ENCODE assay signal across 8 cellular contexts in the genomic region with DNA sequence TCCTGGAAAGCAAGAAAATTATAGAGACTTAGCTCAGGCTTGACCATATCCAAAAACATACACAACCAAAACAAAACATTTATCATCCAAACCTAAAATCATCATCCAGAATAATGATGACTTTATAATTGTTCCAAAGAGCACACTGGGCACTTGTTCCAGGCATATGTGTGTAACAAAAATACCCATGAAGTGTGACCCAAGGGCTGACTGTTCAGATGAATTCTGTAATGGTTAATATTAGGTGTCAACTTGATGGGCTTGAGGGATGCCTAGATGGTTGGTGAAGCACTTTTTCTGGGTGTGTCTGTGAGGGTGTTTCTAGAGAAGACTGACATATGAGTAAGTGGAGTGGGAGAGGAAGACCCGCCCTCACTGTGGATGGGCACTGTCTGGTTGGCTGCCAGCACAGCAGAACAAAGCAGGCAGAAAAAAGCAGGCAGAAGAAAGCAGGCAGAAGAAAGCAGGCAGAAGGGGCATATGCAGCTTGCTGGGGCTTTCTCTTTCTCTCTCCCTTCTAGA. TPM values are rescaled to one million over a fixed set of nuclear protein-coding genes. Genes with fewer than 3 reads are reported as not detected.
A peak's percentile ranks its signal among the peaks of the same experiment; 100 is the strongest.
DNase-seq lines count a peak whose midpoint lies in the region; ATAC-seq, FAIRE-seq and TF ChIP-seq lines count a peak whose summit lies in the region.
"Had no signal": no experiment of that assay in that cellular context is flagged by ENCODE, and none has a peak within 500 bp of the region (broad histone marks: within the 10 kb centered on the region; RNA-seq: fewer than 3 reads in every experiment).

No MANE protein-coding gene starts in this region.

- H4K12ac ChIP-seq in trophoblast cell (ENCODE audit: low read depth, low read length): no peak overlapping the region

- no peak overlapping the region for H3K9ac ChIP-seq in H9 (ENCODE audit: extremely low read depth, insufficient read length, low read length)
- no peak overlapping the region for H3K9ac ChIP-seq in astrocyte (ENCODE audit: low read length)
- no peak overlapping the region for H3K9ac ChIP-seq in trophoblast cell (ENCODE audit: low read length)

- H3K4me3 ChIP-seq in astrocyte (ENCODE audit: insufficient read depth, low read depth, low read length) (no peak overlapping the region), trophoblast cell (ENCODE audit: low read depth, low read length) (peak overlapping the region; percentile 49)

- H4K20me1 ChIP-seq in H9 (ENCODE audit: control insufficient read depth, insufficient read depth, insufficient read length) (no peaks in the 10 kb centered on the region), astrocyte (ENCODE audit: insufficient read depth, low read length) (no peaks in the 10 kb centered on the region)

- H3K79me1 ChIP-seq in H9 (ENCODE audit: insufficient read depth, low read depth, low read length, poor library complexity, severe bottlenecking) (no peaks in the 10 kb centered on the region), trophoblast cell (ENCODE audit: low read length) (no peaks in the 10 kb centered on the region)

- no peak overlapping the region for H2AK5ac ChIP-seq in H9 (ENCODE audit: insufficient read length, low read length)
- H2AK5ac ChIP-seq in trophoblast cell (ENCODE audit: low read length): no peak overlapping the region

- H3K4me2 ChIP-seq in H9 (ENCODE audit: insufficient read depth, insufficient read length, low read length): no peak overlapping the region
- no peak overlapping the region for H3K4me2 ChIP-seq in astrocyte (ENCODE audit: low read length)
- H3K4me2 ChIP-seq in trophoblast cell (ENCODE audit: low read length): no peak overlapping the region

- H3K27ac ChIP-seq in H9 (ENCODE audit: insufficient read length, low read depth, low read length) (no peak overlapping the region), astrocyte (ENCODE audit: low read depth, low read length) (no peak overlapping the region), trophoblast cell (ENCODE audit: low read depth, low read length) (no peak overlapping the region)

- no peak overlapping the region for H2BK12ac ChIP-seq in H9 (ENCODE audit: insufficient read length, low read depth, low read length)
- H2BK12ac ChIP-seq in trophoblast cell (ENCODE audit: low read length): no peak overlapping the region

- H3K4me3 Mint-ChIP-seq in H9: 0 out of 5 replicates have a peak overlapping the region, but pooled peaks of 1 of the 2 experiments have one; percentile 1
- peak overlapping the region; percentile 2 for H3K4me3 Mint-ChIP-seq in astrocyte (ENCODE audit: unreplicated experiment)

- no peak for ATAC-seq in GM21367 (IDR thresholded peaks at IDR 0.05; ENCODE audit: unreplicated experiment)

- H4K5ac ChIP-seq in H9 (ENCODE audit: insufficient read length, low read depth, low read length): no peak overlapping the region

- no peak overlapping the region for H2BK20ac ChIP-seq in H9 (ENCODE audit: low read depth, low read length, poor library complexity, severe bottlenecking)

- H3K79me2 ChIP-seq in H9 (ENCODE audit: insufficient read depth, low read length) (no peaks in the 10 kb centered on the region), astrocyte (ENCODE audit: insufficient read depth, low read length) (no peaks in the 10 kb centered on the region), trophoblast cell (ENCODE audit: control insufficient read depth, insufficient read depth, low read length, poor library complexity) (no peaks in the 10 kb centered on the region)

- H3K14ac ChIP-seq in H9 (ENCODE audit: insufficient read depth, low read length): no peak overlapping the region
- no peak overlapping the region for H3K14ac ChIP-seq in trophoblast cell (ENCODE audit: low read length)

- H4K8ac ChIP-seq in H9 (replicated peaks; ENCODE audit: insufficient read length, low read depth, low read length) (no peak overlapping the region), trophoblast cell (ENCODE audit: low read depth, low read length) (no peak overlapping the region)

- H3K27me3 Mint-ChIP-seq in H9 (ENCODE audit: low read depth) (peaks cover 3% of the 10 kb centered on the region; the same call in 1 of the 2 replicates), astrocyte (ENCODE audit: low read depth, unreplicated experiment) (peaks cover 17% of the 10 kb centered on the region)

- no peak for FAIRE-seq in astrocyte (lab: Jason Lieb, UNC)
- FAIRE-seq: GM18507 had no signal

- no peaks in the 10 kb centered on the region for H3K36me3 ChIP-seq in astrocyte (ENCODE audit: insufficient read depth, low read length)
- no peaks in the 10 kb centered on the region for H3K36me3 ChIP-seq in trophoblast cell (ENCODE audit: control insufficient read depth in 1 of 2, insufficient read depth in 2 of 2, low read length in 2 of 2)

- H3K23ac ChIP-seq in H9 (ENCODE audit: insufficient read length, low read depth, low read length) (no peak overlapping the region), trophoblast cell (ENCODE audit: low read length) (no peak overlapping the region)

- H2BK5ac ChIP-seq in H9 (ENCODE audit: insufficient read length, low read length): no peak overlapping the region
- no peak overlapping the region for H2BK5ac ChIP-seq in trophoblast cell (ENCODE audit: low read depth, low read length, poor library complexity)

- H3K27ac Mint-ChIP-seq in H9 (peak overlapping the region in 1 of 3 experiments; percentile 11; a peak in 1 of 7 replicates), astrocyte (ENCODE audit: unreplicated experiment) (no peak overlapping the region)

- H3K9me3 ChIP-seq in H9 (ENCODE audit: control insufficient read depth, low read depth, low read length) (no peaks in the 10 kb centered on the region), astrocyte (ENCODE audit: insufficient read depth, low read depth, low read length) (no peaks in the 10 kb centered on the region), trophoblast cell (ENCODE audit: insufficient read depth, low read depth, low read length) (peaks cover 2% of the 10 kb centered on the region)

- H4K91ac ChIP-seq in H9 (ENCODE audit: insufficient read length, low read depth, low read length) (no peak overlapping the region), trophoblast cell (ENCODE audit: low read depth, low read length) (no peak overlapping the region)

- H3K4me1 Mint-ChIP-seq in H9 (peaks cover 28 to 31% of the 10 kb centered on the region in 2 experiments), astrocyte (ENCODE audit: low read depth, unreplicated experiment) (peaks cover 13% of the 10 kb centered on the region)

- H2AFZ ChIP-seq in H9 (ENCODE audit: low read length) (no peak overlapping the region), astrocyte (ENCODE audit: low read depth, low read length) (no peak overlapping the region), trophoblast cell (ENCODE audit: insufficient read depth, low read length, poor library complexity) (no peak overlapping the region)

- H3K4ac ChIP-seq in H9 (ENCODE audit: low read depth, low read length) (no peak overlapping the region), trophoblast cell (ENCODE audit: low read depth, low read length) (no peak overlapping the region)

- no peaks in the 10 kb centered on the region for H3K27me3 ChIP-seq in H9 (ENCODE audit: insufficient read depth, low read length)
- H3K27me3 ChIP-seq in astrocyte (ENCODE audit: insufficient read depth, low read length): peaks cover 10% of the 10 kb centered on the region
- H3K27me3 ChIP-seq in trophoblast cell (ENCODE audit: insufficient read depth, low read length): no peaks in the 10 kb centered on the region

- no peak overlapping the region for H2BK120ac ChIP-seq in H9 (ENCODE audit: low read depth, low read length, poor library complexity, severe bottlenecking)
- no peak overlapping the region for H2BK120ac ChIP-seq in trophoblast cell (ENCODE audit: insufficient read depth, low read length, poor library complexity)

- no peaks in the 10 kb centered on the region for H3K23me2 ChIP-seq in H9 (ENCODE audit: insufficient read length, low read depth, low read length, poor library complexity, severe bottlenecking)

- TF ChIP-seq CTCF in H9 (conservative IDR thresholded peaks at IDR 0.05) (no peak), astrocyte (IDR thresholded peaks at IDR 0.05; ENCODE audit: insufficient read depth, low read depth, low read length) (no peak)

- H3K9me3 Mint-ChIP-seq in H9 (peaks cover 7 to 14% of the 10 kb centered on the region in 2 experiments; a peak in 4 of 5 replicates), astrocyte (ENCODE audit: unreplicated experiment) (no peaks in the 10 kb centered on the region)

- H3T11ph ChIP-seq in H9 (ENCODE audit: low read length): no peak overlapping the region

- H3K4me1 ChIP-seq in H9 (ENCODE audit: insufficient read depth, low read length) (no peaks in the 10 kb centered on the region; the same call in 1 of the 2 replicates), astrocyte (ENCODE audit: insufficient read depth, low read length) (no peaks in the 10 kb centered on the region), trophoblast cell (ENCODE audit: control insufficient read depth in 1 of 2, insufficient read depth in 2 of 2, low read length in 2 of 2) (peaks cover 12 to 20% of the 10 kb centered on the region in 2 experiments)

- H3K56ac ChIP-seq in H9 (ENCODE audit: insufficient read length, low read depth, low read length): no peak overlapping the region

- peak; percentile 54 for DNase-seq in H9
- DNase-seq in NCI-H187 (lab: John Stamatoyannopoulos, UW): peak; percentile 10 to 20
- no peak for DNase-seq in astrocyte (ENCODE audit: low read depth)
- no peak for DNase-seq in trophoblast cell
- DNase-seq in activated gamma-delta T cell treated with Interleukin-2 at 50 U/mL for 16 hours: no peak
- DNase-seq in AG20443 (ENCODE audit: low spot score): no peak

- H2BK15ac ChIP-seq in H9 (ENCODE audit: low read depth, low read length): no peak overlapping the region

- no CpG with 5 or more reads among the region's 1 CpG for WGBS in H9 (ENCODE audit: extremely low coverage, insufficient read length, low lambda C conversion rate)
- WGBS in trophoblast cell (ENCODE audit: extremely low coverage, insufficient coverage, insufficient read length): no CpG with 5 or more reads among the region's 1 CpG

- H3K36me3 Mint-ChIP-seq in H9 (ENCODE audit: insufficient read depth in 1 of 3, low read depth in 3 of 3): peaks cover under 1 to 11% (median 6%) of the 10 kb centered on the region in 3 experiments; a peak in 5 of 7 replicates
- H3K36me3 Mint-ChIP-seq in astrocyte (ENCODE audit: low read depth, unreplicated experiment): no peaks in the 10 kb centered on the region

- no peak overlapping the region for H3K18ac ChIP-seq in H9 (ENCODE audit: insufficient read length, low read depth, low read length)
- no peak overlapping the region for H3K18ac ChIP-seq in trophoblast cell (ENCODE audit: low read length)

RNA-seq across cellular contexts. Expression of gene CD2, which starts 43.1 kb away (rescaled TPM):
- not detected in 2 replicates for total RNA-seq in H9 (2021)
- total RNA-seq in astrocyte: 0.14 TPM in 1 of 2 replicates, not detected in the other
- polyA plus RNA-seq in trophoblast cell (2013): not detected in 2 replicates

RNA-seq across cellular contexts. Expression of gene IGSF3, which starts 43.6 kb away (rescaled TPM):
- total RNA-seq in H9 (2021) (18.6 and 19.1 TPM in 2 replicates), astrocyte (11.7 and 12.7 TPM in 2 replicates)
- polyA plus RNA-seq in trophoblast cell (2013): 74.5 and 75.3 TPM in 2 replicates

Comparison
In these comparisons a context has a peak if more than half of its experiments do, and no peak if none do; other contexts are left out.
1. DNase-seq: peak in H9 (single experiment) and NCI-H187 (2 of 2); none in astrocyte (single experiment), trophoblast cell (0 of 2), activated gamma-delta T cell treated with Interleukin-2 at 50 U/mL for 16 hours (single experiment) and AG20443 (single experiment).